ENCODE assay signal across 7 cellular contexts in genomic region chr14:95313707-95314106, GRCh38. TPM values are rescaled to one million over a fixed set of nuclear protein-coding genes. Genes with fewer than 3 reads are reported as not detected.
DNase-seq lines count a peak whose midpoint lies in the region; ATAC-seq, FAIRE-seq and TF ChIP-seq lines count a peak whose summit lies in the region.

No MANE protein-coding gene starts in this region.

- CTCF ChIA-PET in mammary epithelial cell (lab: Charles Lee; ENCODE audit: low non-redundant PET) = no interaction called here
- CTCF ChIA-PET in HepG2 (lab: Yijun Ruan, JAX; ENCODE audit: low intra/inter-chr PET ratio, low total read pairs) = no interaction called here

- POLR2A ChIA-PET in HepG2 (lab: Yijun Ruan, JAX) = interaction anchor here (0.9 to 1.9 kb wide), 3 partner anchors 13 to 26 kb away, joined by 3 to 4 read pairs (median 3); no protein-coding TSS in a partner anchor

- no peak for TF ChIP-seq RAD21 in HepG2 (CRISPR knock-in tag; IDR thresholded peaks at IDR 0.05)

- no peak overlapping the region for H3K9ac ChIP-seq in mammary epithelial cell (ENCODE audit: insufficient read depth, low read length)
- no peak overlapping the region for H3K9ac ChIP-seq in HepG2 (ENCODE audit: insufficient read depth, low read depth, low read length)

- no peaks in the 10 kb centered on the region for H4K20me1 ChIP-seq in mammary epithelial cell (ENCODE audit: insufficient read depth, low read length)
- no peaks in the 10 kb centered on the region; the same call in 1 of the 2 replicates for H4K20me1 ChIP-seq in HepG2 (ENCODE audit: insufficient read depth, low read length)

- intact Hi-C loops in mammary epithelial cell (cut with micrococcal nuclease) = no loop called here
- intact Hi-C loops in HepG2 (cut with micrococcal nuclease; ENCODE audit: unreplicated experiment) = loop anchor here (2.0 kb wide), 1 partner anchor 13 kb away; no protein-coding TSS in a partner anchor
- intact Hi-C loops in uterus (cut with DNase I; ENCODE audit: low total_unique reads) = no loop called here

- H3K79me2 ChIP-seq in mammary epithelial cell (ENCODE audit: insufficient read depth, low read length) (peaks cover 85% of the 10 kb centered on the region), HepG2 (ENCODE audit: insufficient read depth, low read length) (peaks cover 16% of the 10 kb centered on the region)

- H3K27me3 ChIP-seq in MG63 = no peaks in the 10 kb centered on the region
- no peaks in the 10 kb centered on the region for H3K27me3 ChIP-seq in mammary epithelial cell (ENCODE audit: insufficient read depth, low read length)
- no peaks in the 10 kb centered on the region; a peak in 1 of 5 replicates for H3K27me3 ChIP-seq in HepG2 (ENCODE audit: control insufficient read depth in 1 of 2, insufficient read depth in 2 of 2, low read length in 2 of 2)
- no peaks in the 10 kb centered on the region for H3K27me3 ChIP-seq in uterus
- no peaks in the 10 kb centered on the region for H3K27me3 ChIP-seq in WERI-Rb-1 (ENCODE audit: insufficient read depth, low read depth, severe bottlenecking)

- peaks cover 5% of the 10 kb centered on the region for H3K4me1 Mint-ChIP-seq in endothelial cell (ENCODE audit: unreplicated experiment)

- H3K4me3 ChIP-seq in MG63 = no peak overlapping the region
- no peak overlapping the region for H3K4me3 ChIP-seq in mammary epithelial cell (replicated peaks in 1 of 3; ENCODE audit: insufficient read depth in 1 of 3, low read depth in 2 of 3, low read length in 3 of 3)
- 0 out of 6 replicates have a peak overlapping the region, but pooled peaks of 1 of the 3 experiments have one; percentile 11 for H3K4me3 ChIP-seq in HepG2 (replicated peaks in 1 of 3; ENCODE audit: insufficient read depth in 1 of 3, low read depth in 2 of 3, low read length in 3 of 3)
- H3K4me3 ChIP-seq in uterus = no peak overlapping the region
- H3K4me3 ChIP-seq in WERI-Rb-1 (ENCODE audit: low read depth, low read length) = no peak overlapping the region

- H3K36me3 Mint-ChIP-seq in endothelial cell (ENCODE audit: low read depth, unreplicated experiment) = no peaks in the 10 kb centered on the region

- WGBS in mammary epithelial cell (ENCODE audit: low coverage, missing lambda C conversion rate) = 56% methylated on average over 5 of the region's 5 CpGs
- 9% methylated on average over 3 of the region's 5 CpGs for WGBS in HepG2 (ENCODE audit: low lambda C conversion rate)

- no peak overlapping the region for H3K4me3 Mint-ChIP-seq in endothelial cell (ENCODE audit: unreplicated experiment)

- H3K9me3 Mint-ChIP-seq in endothelial cell (ENCODE audit: unreplicated experiment) = no peaks in the 10 kb centered on the region

- dilution Hi-C loops in mammary epithelial cell (cut with HindIII; ENCODE audit: low sequenced_read_pairs) = no loop called here

- TF ChIP-seq EP300 in HepG2 (IDR thresholded peaks at IDR 0.05; ENCODE audit: low read depth in 2 of 2, low read length in 2 of 2) (peak in 1 of 2 experiments; percentile 19; a peak in 1 of 4 replicates), HepG2 (CRISPR knock-in tag; IDR thresholded peaks at IDR 0.05; ENCODE audit: borderline replicate concordance) (no peak)

- H3K4me2 ChIP-seq in mammary epithelial cell (ENCODE audit: insufficient read depth, low read depth, low read length) (peak overlapping the region; percentile 43), HepG2 (ENCODE audit: low read depth, low read length) (peak overlapping the region; percentile 60)

- BruUV-seq in mammary epithelial cell (replicated peaks; lab: Mats Ljungman, UMichigan) (no TSS peak), HepG2 (replicated peaks; lab: Mats Ljungman, UMichigan) (no TSS peak)

- DNase-seq in MG63 (peak; percentile 17), mammary epithelial cell (peak; percentile 80), HepG2 (ENCODE audit: low spot score) (peak; percentile 61), uterus (peak; percentile 84 to 85), DMS153 (lab: John Stamatoyannopoulos, UW) (no peak), endothelial cell (ENCODE audit: low spot score) (no peak), WERI-Rb-1 (no peak)

- peaks cover 4% of the 10 kb centered on the region for H3K27me3 Mint-ChIP-seq in endothelial cell (ENCODE audit: unreplicated experiment)

- ATAC-seq in HepG2 = peak; percentile 75

- H2AFZ ChIP-seq in mammary epithelial cell (ENCODE audit: low read depth, low read length) (no peak overlapping the region), HepG2 (ENCODE audit: low read length) (no peak overlapping the region)

- no peak for TF ChIP-seq CTCF in mammary epithelial cell (conservative IDR thresholded peaks at IDR 0.05 in 1 of 2, IDR thresholded peaks at IDR 0.05 in 1 of 2; ENCODE audit: extremely low read depth in 1 of 2, insufficient read depth in 1 of 2, low read depth in 1 of 2, low read length in 2 of 2)
- TF ChIP-seq CTCF in HepG2 (CRISPR knock-in tag; IDR thresholded peaks at IDR 0.05) = no peak
- TF ChIP-seq CTCF in uterus (IDR thresholded peaks at IDR 0.05) = no peak
- TF ChIP-seq CTCF in endothelial cell (IDR thresholded peaks at IDR 0.05; ENCODE audit: unreplicated experiment) = no peak
- TF ChIP-seq CTCF in WERI-Rb-1 (IDR thresholded peaks at IDR 0.05; ENCODE audit: low read depth, low read length) = no peak

- peak; percentile 83 for FAIRE-seq in HepG2 (lab: Jason Lieb, UNC)

- no peaks in the 10 kb centered on the region for H3K36me3 ChIP-seq in MG63
- no peaks in the 10 kb centered on the region for H3K36me3 ChIP-seq in mammary epithelial cell (ENCODE audit: insufficient read depth, low read length)
- no peaks in the 10 kb centered on the region for H3K36me3 ChIP-seq in HepG2 (replicated peaks in 1 of 2; ENCODE audit: control insufficient read depth in 1 of 2, insufficient read depth in 2 of 2, low read length in 2 of 2)
- H3K36me3 ChIP-seq in uterus = no peaks in the 10 kb centered on the region
- H3K36me3 ChIP-seq in WERI-Rb-1 = peaks cover 12% of the 10 kb centered on the region

- no peak overlapping the region for H3K27ac Mint-ChIP-seq in endothelial cell (ENCODE audit: unreplicated experiment)

- in situ Hi-C loops in mammary epithelial cell (cut with MboI; ENCODE audit: low sequenced_read_pairs in 2 of 2) (no loop called here), HepG2 (cut with HindIII; ENCODE audit: extremely low pct_ligation_motif_present, low pct_unique_long_range_greater_than_20kb) (no loop called here)

- H3K27ac ChIP-seq in mammary epithelial cell (ENCODE audit: insufficient read depth, low read depth, low read length) = peak overlapping the region; percentile 62
- H3K27ac ChIP-seq in HepG2 (ENCODE audit: extremely low read length, insufficient read depth, low read length) = peak overlapping the region; percentile 14
- H3K27ac ChIP-seq in uterus = peak overlapping the region; percentile 69 to 76
- H3K27ac ChIP-seq in WERI-Rb-1 = no peak overlapping the region

- H3K4me1 ChIP-seq in mammary epithelial cell (ENCODE audit: insufficient read depth, low read length) (peaks cover 40% of the 10 kb centered on the region), HepG2 (ENCODE audit: insufficient read depth, low read length) (peaks cover 84% of the 10 kb centered on the region), uterus (no peaks in the 10 kb centered on the region)

- no peaks in the 10 kb centered on the region for H3K9me3 ChIP-seq in MG63
- no peaks in the 10 kb centered on the region for H3K9me3 ChIP-seq in mammary epithelial cell (replicated peaks; ENCODE audit: insufficient read depth, low read length)
- no peaks in the 10 kb centered on the region for H3K9me3 ChIP-seq in HepG2 (ENCODE audit: low read length)
- no peaks in the 10 kb centered on the region for H3K9me3 ChIP-seq in uterus
- peaks cover 13% of the 10 kb centered on the region for H3K9me3 ChIP-seq in WERI-Rb-1 (ENCODE audit: severe bottlenecking)

- no peak for TF ChIP-seq POLR2A in HepG2 (IDR thresholded peaks at IDR 0.05; ENCODE audit: insufficient read depth in 1 of 2, low read depth in 2 of 2, low read length in 2 of 2)
- TF ChIP-seq POLR2A in uterus (IDR thresholded peaks at IDR 0.05) = no peak

RNA-seq across cellular contexts. Expression of gene CLMN, which starts 6.0 kb away (rescaled TPM):
- 0.35 and 1.2 TPM in 2 replicates for total RNA-seq in MG63 (2014; rRNA removed; shearing (Covaris generic); ENCODE audit: low replicate concordance)
- 10 to 100 TPM; 12.2 to 64.3 TPM for total RNA-seq in mammary epithelial cell
- 12.0 TPM for polyA plus RNA-seq in mammary epithelial cell
- polyA minus RNA-seq in mammary epithelial cell = 45.1 TPM
- total RNA-seq in HepG2 (2016; rRNA removed; fragmentation: Illumina TruSeq; extraction: Trizol) = 15.1 and 16.2 TPM in 2 replicates
- 4.4 and 5.9 TPM in 2 replicates for total RNA-seq in HepG2 (2016; cell fraction: cytosol; rRNA removed; fragmentation: Illumina TruSeq; extraction: Trizol; ENCODE audit: low read depth)
- 13.1 and 14.8 TPM in 2 replicates for total RNA-seq in HepG2 (2016; cell fraction: insoluble cytoplasmic fraction; rRNA removed; fragmentation: Illumina TruSeq; extraction: Trizol)
- total RNA-seq in HepG2 (2016; cell fraction: membrane; rRNA removed; fragmentation: Illumina TruSeq; extraction: Trizol) = 8.6 and 9.0 TPM in 2 replicates
- total RNA-seq in HepG2 (2016; cell fraction: nucleus; rRNA removed; fragmentation: Illumina TruSeq; extraction: Trizol) = 21.4 and 22.0 TPM in 2 replicates
- 16.4 and 16.7 TPM in 2 replicates for polyA plus RNA-seq in HepG2 (2011; rRNA removed)
- 5.7 and 6.9 TPM in 2 replicates for polyA plus RNA-seq in HepG2 (2011; cell fraction: cytosol; rRNA removed)
- polyA plus RNA-seq in HepG2 (2011; cell fraction: nucleus; rRNA removed) = 55.9 and 58.4 TPM in 2 replicates
- 12.5 and 17.3 TPM in 2 replicates for polyA plus RNA-seq in HepG2 (2012)
- polyA plus RNA-seq in HepG2 (2016; cell fraction: cytosol; fragmentation: Illumina TruSeq; extraction: Trizol; ENCODE audit: low read depth) = 4.6 and 4.9 TPM in 2 replicates
- 10.5 and 11.4 TPM in 2 replicates for polyA plus RNA-seq in HepG2 (2016; cell fraction: insoluble cytoplasmic fraction; fragmentation: Illumina TruSeq; extraction: Trizol; ENCODE audit: low read depth)
- polyA plus RNA-seq in HepG2 (2016; cell fraction: membrane; fragmentation: Illumina TruSeq; extraction: Trizol; ENCODE audit: low read depth) = 7.1 and 7.5 TPM in 2 replicates
- 24.4 and 27.2 TPM in 2 replicates for polyA plus RNA-seq in HepG2 (2016; cell fraction: nucleus; fragmentation: Illumina TruSeq; extraction: Trizol; ENCODE audit: insufficient read depth, low read depth)
- polyA minus RNA-seq in HepG2 (2011; rRNA and poly(A)+ RNA removed; ENCODE audit: low replicate concordance) = 0.51 and 12.1 TPM in 2 replicates
- 8.5 and 10.6 TPM in 2 replicates for polyA minus RNA-seq in HepG2 (2011; cell fraction: cytosol; rRNA and poly(A)+ RNA removed)
- 45.1 and 53.1 TPM in 2 replicates for polyA minus RNA-seq in HepG2 (2011; cell fraction: nucleus; rRNA and poly(A)+ RNA removed)
- total RNA-seq in uterus = 10 to 100 TPM in 2 of 4 donors, 1 to 10 TPM in 2; 5.0 to 55.0 (median 12.4) TPM
- total RNA-seq in endothelial cell (ENCODE audit: unreplicated experiment) = 0.46 TPM

Comparison
In these comparisons a context has a peak if more than half of its experiments do, and no peak if none do; other contexts are left out.
1. DNase-seq: peak in MG63 (single experiment), mammary epithelial cell (single experiment), HepG2 (single experiment) and uterus (2 of 2); none in DMS153 (single experiment), endothelial cell (single experiment) and WERI-Rb-1 (single experiment).